Comparison of ENCODE assay signal across 8 cellular contexts in the genomic region with DNA sequence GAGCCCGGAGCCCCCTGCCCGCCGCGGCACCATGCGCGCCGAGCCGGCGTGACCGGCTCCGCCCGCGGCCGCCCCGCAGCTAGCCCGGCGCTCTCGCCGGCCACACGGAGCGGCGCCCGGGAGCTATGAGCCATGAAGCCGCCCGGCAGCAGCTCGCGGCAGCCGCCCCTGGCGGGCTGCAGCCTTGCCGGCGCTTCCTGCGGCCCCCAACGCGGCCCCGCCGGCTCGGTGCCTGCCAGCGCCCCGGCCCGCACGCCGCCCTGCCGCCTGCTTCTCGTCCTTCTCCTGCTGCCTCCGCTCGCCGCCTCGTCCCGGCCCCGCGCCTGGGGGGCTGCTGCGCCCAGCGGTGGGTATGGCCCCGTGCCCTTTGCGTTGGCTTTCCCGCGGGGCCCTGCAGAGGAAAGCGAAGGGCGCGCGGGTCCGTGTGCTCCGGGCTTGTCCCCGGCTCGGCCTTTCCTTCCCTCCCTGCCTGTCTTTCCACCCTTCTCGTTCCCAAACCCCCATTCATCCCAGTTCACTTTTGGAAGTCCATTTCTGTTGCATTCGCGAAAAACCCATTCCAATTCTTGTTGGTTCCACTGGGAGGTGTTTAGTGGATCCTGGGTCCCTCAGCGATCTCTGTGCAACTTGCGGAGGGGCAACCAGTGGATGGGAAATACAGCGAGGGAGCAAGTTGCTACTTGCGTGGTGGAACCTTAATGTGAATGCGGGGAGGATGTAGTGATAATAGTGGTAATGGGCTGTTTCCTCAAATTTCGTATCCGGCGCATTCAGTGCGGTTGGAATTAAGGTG. TPM values are rescaled to one million over a fixed set of nuclear protein-coding genes. Genes with fewer than 3 reads are reported as not detected.
DNase-seq lines count a peak whose midpoint lies in the region; ATAC-seq and TF ChIP-seq lines count a peak whose summit lies in the region.

No MANE protein-coding gene starts in this region.

- peaks cover 10% of the 10 kb centered on the region for H3F3A ChIP-seq in neural progenitor cell (ENCODE audit: low read depth)

- H3K36me3 Mint-ChIP-seq in activated CD4-positive, alpha-beta memory T cell treated with anti-CD3 and anti-CD28 coated beads, Interleukin-2, amount 10 ng/mL, durations not matched to agents 7 days and 5 days (ENCODE audit: low read depth): no peaks in the 10 kb centered on the region
- peaks cover 5% of the 10 kb centered on the region for H3K36me3 Mint-ChIP-seq in neural progenitor cell

- H3K4me1 ChIP-seq in HUES48 (ENCODE audit: control insufficient read depth, insufficient read depth, low read length): peaks cover 35% of the 10 kb centered on the region
- H3K4me1 ChIP-seq in neural progenitor cell: peaks cover 30% of the 10 kb centered on the region

- ATAC-seq in GM19324 (IDR thresholded peaks at IDR 0.05; ENCODE audit: low FRiP score, unreplicated experiment): peak; percentile 50

- peak overlapping the region; percentile 74 for H3K4me3 Mint-ChIP-seq in activated CD4-positive, alpha-beta memory T cell treated with anti-CD3 and anti-CD28 coated beads, Interleukin-2, amount 10 ng/mL, durations not matched to agents 7 days and 5 days
- peak overlapping the region; percentile 94 for H3K4me3 Mint-ChIP-seq in neural progenitor cell

- POLR2A ChIA-PET in activated CD4-positive, alpha-beta memory T cell treated with anti-CD3 and anti-CD28 coated beads, Interleukin-2, amount 10 ng/mL, durations not matched to agents 7 days and 5 days (lab: Charles Lee): no interaction called here

- peak overlapping the region; percentile 100 for H2AFZ ChIP-seq in neural progenitor cell (replicated peaks)

- H3K27ac Mint-ChIP-seq in activated CD4-positive, alpha-beta memory T cell treated with anti-CD3 and anti-CD28 coated beads, Interleukin-2, amount 10 ng/mL, durations not matched to agents 7 days and 5 days: no peak overlapping the region
- no peak overlapping the region for H3K27ac Mint-ChIP-seq in neural progenitor cell

- H3K27me3 Mint-ChIP-seq in activated CD4-positive, alpha-beta memory T cell treated with anti-CD3 and anti-CD28 coated beads, Interleukin-2, amount 10 ng/mL, durations not matched to agents 7 days and 5 days: peaks cover 62% of the 10 kb centered on the region
- H3K27me3 Mint-ChIP-seq in neural progenitor cell (ENCODE audit: insufficient read depth, low read depth): peaks cover 7% of the 10 kb centered on the region

- H3K4me1 Mint-ChIP-seq in activated CD4-positive, alpha-beta memory T cell treated with anti-CD3 and anti-CD28 coated beads, Interleukin-2, amount 10 ng/mL, durations not matched to agents 7 days and 5 days: peaks cover 15% of the 10 kb centered on the region
- peaks cover 18% of the 10 kb centered on the region for H3K4me1 Mint-ChIP-seq in neural progenitor cell

- peaks cover 28% of the 10 kb centered on the region for H3K27me3 ChIP-seq in HUES48 (ENCODE audit: control insufficient read depth, insufficient read depth, low read length)
- H3K27me3 ChIP-seq in neural progenitor cell: peaks cover 24% of the 10 kb centered on the region

- H3K79me2 ChIP-seq in neural progenitor cell (ENCODE audit: low read depth): peaks cover 18% of the 10 kb centered on the region

- H3K9me3 ChIP-seq in HUES48 (ENCODE audit: control insufficient read depth, insufficient read depth, low read length) (no peaks in the 10 kb centered on the region), neural progenitor cell (ENCODE audit: low read depth) (no peaks in the 10 kb centered on the region)

- H3K9ac ChIP-seq in HUES48 (ENCODE audit: low read depth, low read length) (peak overlapping the region; percentile 54), neural progenitor cell (peak overlapping the region; percentile 54)

- no peaks in the 10 kb centered on the region for H3K36me3 ChIP-seq in HUES48 (ENCODE audit: control insufficient read depth, insufficient read depth, low read length)
- H3K36me3 ChIP-seq in neural progenitor cell: no peaks in the 10 kb centered on the region

- CTCF ChIA-PET in activated CD4-positive, alpha-beta memory T cell treated with anti-CD3 and anti-CD28 coated beads, Interleukin-2, amount 10 ng/mL, durations not matched to agents 7 days and 5 days (lab: Charles Lee): no interaction called here

- H3K4me3 ChIP-seq in HUES48 (ENCODE audit: low read depth, low read length): peak overlapping the region; percentile 93
- H3K4me3 ChIP-seq in foreskin fibroblast (ENCODE audit: low read depth in 1 of 2, low read length in 2 of 2): peak overlapping the region; percentile 49 to 52
- H3K4me3 ChIP-seq in neural progenitor cell: peak overlapping the region; percentile 99

- TF ChIP-seq CTCF in foreskin fibroblast (IDR thresholded peaks at IDR 0.05; ENCODE audit: low read depth, low read length) (no peak), neural progenitor cell (IDR thresholded peaks at IDR 0.05) (peak; percentile 7)

- DNase-seq in COLO668 (lab: John Stamatoyannopoulos, UW; ENCODE audit: unreplicated experiment) (peak; percentile 72), foreskin fibroblast (peak in 1 of 2 donors; percentile 71), neural progenitor cell (ENCODE audit: low spot score) (peak; percentile 86), SHP77 (lab: John Stamatoyannopoulos, UW) (no peak)
- DNase-seq in activated CD4-positive, alpha-beta memory T cell treated with anti-CD3 and anti-CD28 coated beads, Interleukin-2, amount 10 ng/mL, durations not matched to agents 7 days and 5 days: peak; percentile 19
- no peak for DNase-seq in activated CD4-positive, CD25-positive, alpha-beta regulatory T cell (lab: John Stamatoyannopoulos, UW)

- H4K20me1 ChIP-seq in neural progenitor cell (ENCODE audit: low read depth): peaks cover 10% of the 10 kb centered on the region

- no peaks in the 10 kb centered on the region for H3K9me3 Mint-ChIP-seq in activated CD4-positive, alpha-beta memory T cell treated with anti-CD3 and anti-CD28 coated beads, Interleukin-2, amount 10 ng/mL, durations not matched to agents 7 days and 5 days
- no peaks in the 10 kb centered on the region for H3K9me3 Mint-ChIP-seq in neural progenitor cell

- H3K4me2 ChIP-seq in neural progenitor cell: peak overlapping the region; percentile 100

- H3K27ac ChIP-seq in HUES48 (ENCODE audit: low read depth, low read length): no peak overlapping the region
- H3K27ac ChIP-seq in neural progenitor cell: peak overlapping the region; percentile 38

RNA-seq across cellular contexts. Expression of a gene that starts 0.6 kb away (rescaled TPM):
- under 1 TPM; 0.85 to 0.98 TPM for total RNA-seq in activated CD4-positive, alpha-beta memory T cell treated with anti-CD3 and anti-CD28 coated beads, Interleukin-2, amount 10 ng/mL, durations not matched to agents 7 days and 5 days
- total RNA-seq in neural progenitor cell (ENCODE audit: low replicate concordance): 17.2 and 19.4 TPM in 2 replicates

Comparison
In these comparisons a context has a peak if more than half of its experiments do, and no peak if none do; other contexts are left out.
1. DNase-seq: peak in COLO668 (single experiment), activated CD4-positive, alpha-beta memory T cell treated with anti-CD3 and anti-CD28 coated beads, Interleukin-2, amount 10 ng/mL, durations not matched to agents 7 days and 5 days (single experiment) and neural progenitor cell (single experiment); none in activated CD4-positive, CD25-positive, alpha-beta regulatory T cell (0 of 4) and SHP77 (0 of 2).
2. Peak in every context shown above with its lines, with median percentiles within 50 percentile points of each other: H3K4me3 ChIP-seq.